Comparison of ENCODE assay signal across 8 cellular contexts in the genomic region with DNA sequence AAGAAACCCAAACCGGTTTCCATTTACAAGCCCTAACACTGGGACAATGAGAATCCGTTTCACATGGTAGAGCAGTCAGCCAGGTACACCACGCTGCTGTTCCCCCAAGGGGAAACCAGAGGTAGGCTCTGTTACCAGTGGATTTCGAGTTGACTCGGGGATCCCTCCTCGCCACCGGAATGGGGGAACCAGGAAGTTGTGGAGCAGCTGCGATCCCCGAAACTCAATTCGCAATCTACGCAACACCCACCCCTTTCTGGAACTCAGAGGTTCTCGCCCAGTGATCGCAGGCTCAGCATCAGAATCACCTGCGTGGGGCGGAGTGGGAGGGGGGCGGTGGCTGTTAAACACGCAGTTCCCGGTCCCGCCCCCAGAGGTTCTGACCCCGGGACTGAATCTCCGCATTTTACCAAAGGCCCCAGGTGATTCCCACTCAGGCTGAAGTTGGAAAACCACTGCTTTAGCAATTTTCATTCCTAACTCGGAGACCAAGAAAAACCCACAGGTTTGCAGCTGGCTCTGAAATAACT. TPM values are rescaled to one million over a fixed set of nuclear protein-coding genes. Genes with fewer than 3 reads are reported as not detected.
DNase-seq lines count a peak whose midpoint lies in the region; ATAC-seq, FAIRE-seq and TF ChIP-seq lines count a peak whose summit lies in the region.
"Not testable (repeated sequence)": the region's sequence is repeated elsewhere in the genome, so short reads cannot be mapped to it uniquely, and the experiment has no call there.

No MANE protein-coding gene starts in this region.

- H3K4me3 ChIP-seq in ectodermal cell (ENCODE audit: insufficient read depth, low read depth, low read length) (peak overlapping the region; percentile 55), keratinocyte (ENCODE audit: control insufficient read depth in 2 of 3, extremely low read depth in 1 of 3, insufficient read depth in 2 of 3, low read depth in 1 of 3, low read length in 3 of 3) (peak overlapping the region; percentile 53 to 64 (median 53)), rectal smooth muscle tissue (ENCODE audit: low read length) (peak overlapping the region; percentile 70), stomach smooth muscle (ENCODE audit: low read length in 2 of 2) (peak overlapping the region; percentile 71 to 73)

- DNase-seq in EL (peak; percentile 10), RKO (ENCODE audit: low spot score) (peak; percentile 29), activated T-cell treated with anti-CD3 and anti-CD28 coated beads for 48 hours (ENCODE audit: low read depth) (peak; percentile 44)
- DNase-seq in keratinocyte (ENCODE audit: low read depth, low spot score), result not testable (repeated sequence)

- dilution Hi-C loops in keratinocyte (cut with MboI; ENCODE audit: extremely low pct_ligation_motif_present, low sequenced_read_pairs), result not testable (repeated sequence)

- 3% methylated on average over 19 to 22 of the region's 22 CpGs for WGBS in ectodermal cell, 2 experiments

- peak overlapping the region; percentile 65 for H3K4me2 ChIP-seq in keratinocyte (ENCODE audit: control insufficient read depth, extremely low read depth, insufficient read depth, low read depth, low read length)

- not testable (repeated sequence) for H3K27me3 ChIP-seq in ectodermal cell (ENCODE audit: control insufficient read depth, insufficient read depth, low read length, poor library complexity, severe bottlenecking); keratinocyte (ENCODE audit: control insufficient read depth, extremely low read depth, insufficient read depth, low read length); rectal smooth muscle tissue (ENCODE audit: control insufficient read depth, insufficient read depth, low read length); stomach smooth muscle (ENCODE audit: control insufficient read depth in 1 of 2, insufficient read depth in 2 of 2, low read length in 2 of 2)

- not testable (repeated sequence) for H3K9me1 ChIP-seq in keratinocyte (ENCODE audit: control insufficient read depth, extremely low read depth, insufficient read depth, low read length)

- ATAC-seq in HG03039 (IDR thresholded peaks at IDR 0.05; ENCODE audit: unreplicated experiment), result peak; percentile 12

- H3K9me3 ChIP-seq in ectodermal cell (ENCODE audit: control insufficient read depth, low read length); keratinocyte (ENCODE audit: control insufficient read depth, low read depth, low read length); stomach smooth muscle (ENCODE audit: control insufficient read depth in 2 of 2, low read length in 2 of 2): not testable (repeated sequence)

- not testable (repeated sequence) for H2AFZ ChIP-seq in keratinocyte (ENCODE audit: control insufficient read depth, low read length)

- H4K20me1 ChIP-seq in keratinocyte (ENCODE audit: control insufficient read depth, extremely low read depth, insufficient read depth, low read length), result not testable (repeated sequence)

- H3K9ac ChIP-seq in keratinocyte (ENCODE audit: control insufficient read depth, extremely low read depth, insufficient read depth, low read length) (peak overlapping the region; percentile 65), rectal smooth muscle tissue (ENCODE audit: low read length) (peak overlapping the region; percentile 56), stomach smooth muscle (ENCODE audit: low read length in 2 of 2) (peak overlapping the region; percentile 60 to 63)

- not testable (repeated sequence) for H3K27ac ChIP-seq in ectodermal cell (ENCODE audit: insufficient read depth, low read depth, low read length, poor library complexity, severe bottlenecking)
- H3K27ac ChIP-seq in keratinocyte (ENCODE audit: control insufficient read depth, insufficient read depth, low read length) (peak overlapping the region; percentile 22), rectal smooth muscle tissue (ENCODE audit: low read depth, low read length) (peak overlapping the region; percentile 72), stomach smooth muscle (ENCODE audit: low read length) (peak overlapping the region; percentile 60)

- not testable (repeated sequence) for H3K4me1 ChIP-seq in ectodermal cell (ENCODE audit: control insufficient read depth, insufficient read depth, low read length); keratinocyte (ENCODE audit: control insufficient read depth, extremely low read depth, insufficient read depth, low read length); rectal smooth muscle tissue (ENCODE audit: control insufficient read depth, insufficient read depth, low read length); stomach smooth muscle (ENCODE audit: control insufficient read depth, insufficient read depth, low read length)

- TF ChIP-seq CTCF in keratinocyte (optimal IDR thresholded peaks at IDR 0.05 in 1 of 3, IDR thresholded peaks at IDR 0.05 in 1 of 3, conservative IDR thresholded peaks at IDR 0.05 in 1 of 3; ENCODE audit: extremely low read depth in 1 of 3, insufficient read depth in 2 of 3, low read length in 3 of 3), result not testable (repeated sequence)

- H3K79me2 ChIP-seq in keratinocyte (ENCODE audit: control insufficient read depth, insufficient read depth, low read length), result peaks cover 27% of the 10 kb centered on the region

- not testable (repeated sequence) for FAIRE-seq in keratinocyte (lab: Jason Lieb, UNC)

- not testable (repeated sequence) for H3K36me3 ChIP-seq in ectodermal cell (ENCODE audit: control insufficient read depth, insufficient read depth, low read length); keratinocyte (ENCODE audit: control insufficient read depth in 2 of 2, extremely low read depth in 1 of 2, insufficient read depth in 2 of 2, low read length in 2 of 2); rectal smooth muscle tissue (ENCODE audit: control insufficient read depth, insufficient read depth, low read length); stomach smooth muscle (ENCODE audit: control insufficient read depth in 2 of 2, insufficient read depth in 2 of 2, low read length in 2 of 2)

RNA-seq across cellular contexts. Expression of a gene that starts 49.2 kb away (rescaled TPM):
- 40.0 TPM for polyA plus RNA-seq in ectodermal cell (2013, experiment 1 of 4)
- 59.0 TPM for polyA plus RNA-seq in ectodermal cell (2013, experiment 2 of 4)
- 30.1 TPM for polyA plus RNA-seq in ectodermal cell (2013, experiment 3 of 4)
- polyA plus RNA-seq in ectodermal cell (2013, experiment 4 of 4), result 37.2 TPM
- polyA plus RNA-seq in keratinocyte, result 17.4 to 23.1 TPM (median 19.8 TPM) in 3 replicates
- 1.6 TPM for polyA plus RNA-seq in keratinocyte (2011; ENCODE audit: low read depth)
- 4.6 and 7.0 TPM in 2 replicates for polyA plus RNA-seq in keratinocyte (2011; cell fraction: cytosol; rRNA removed)
- 48.4 and 51.0 TPM in 2 replicates for polyA plus RNA-seq in keratinocyte (2011; cell fraction: nucleus; rRNA removed)
- 4.8 and 13.4 TPM in 2 replicates for polyA plus RNA-seq in keratinocyte (2012; ENCODE audit: low replicate concordance)
- polyA minus RNA-seq in keratinocyte, result 31.3 to 60.2 TPM (median 45.8 TPM) in 3 replicates
- polyA minus RNA-seq in keratinocyte (2011; cell fraction: cytosol; rRNA and poly(A)+ RNA removed), result 15.9 TPM
- polyA minus RNA-seq in keratinocyte (2011; cell fraction: nucleus; rRNA and poly(A)+ RNA removed), result 49.0 and 73.7 TPM in 2 replicates
